In genomic region chr19:52296400-52296772, GRCh38 we compare ENCODE assay signal across 8 cellular contexts. TPM values are rescaled to one million over a fixed set of nuclear protein-coding genes. Genes with fewer than 3 reads are reported as not detected.
DNase-seq lines count a peak whose midpoint lies in the region; ATAC-seq and TF ChIP-seq lines count a peak whose summit lies in the region.

No MANE protein-coding gene starts in this region.

- no peak overlapping the region for H4K91ac ChIP-seq in mesenchymal stem cell (ENCODE audit: low read length)

- H3K9me3 Mint-ChIP-seq in CD8-positive, alpha-beta T cell, result peaks cover 37% of the 10 kb centered on the region

- H3K4me1 Mint-ChIP-seq in CD8-positive, alpha-beta T cell (ENCODE audit: low read depth), result peaks cover 20% of the 10 kb centered on the region

- H3K9me3 ChIP-seq in CD8-positive, alpha-beta T cell (ENCODE audit: low read length), result peaks cover 12% of the 10 kb centered on the region
- H3K9me3 ChIP-seq in HUES64 (ENCODE audit: insufficient read depth, low read depth, low read length), result peaks cover 7% of the 10 kb centered on the region
- peaks cover 23% of the 10 kb centered on the region for H3K9me3 ChIP-seq in mesenchymal stem cell (ENCODE audit: control insufficient read depth, low read length)
- peaks cover 2% of the 10 kb centered on the region for H3K9me3 ChIP-seq in aorta (ENCODE audit: control insufficient read depth, low read length)

- H3K14ac ChIP-seq in mesenchymal stem cell (ENCODE audit: low read length in 2 of 2), result no peak overlapping the region

- 41% methylated on average over 8 of the region's 8 CpGs for WGBS in HUES64
- WGBS in mesenchymal stem cell, result 44% methylated on average over 8 of the region's 8 CpGs
- WGBS in aorta, 2 donors, result 17% methylated on average over 8 of the region's 8 CpGs

- TF ChIP-seq CTCF in CD8-positive, alpha-beta T cell (IDR thresholded peaks at IDR 0.05), result no peak
- TF ChIP-seq CTCF in brain microvascular endothelial cell (IDR thresholded peaks at IDR 0.05; ENCODE audit: low read depth, low read length, missing control alignments), result no peak

- intact Hi-C loops in CD8-positive, alpha-beta T cell (cut with DNase I, micrococcal nuclease), result loop anchor here (1.0 to 5.0 kb wide), 8 partner anchors 40 to 1036 kb away; partner anchors contain the start of genes ZNF347 (in 1 of the 2), ZNF528 (in 1 of the 2), ZNF610 (in 1 of the 2) and ZNF611 (in 1 of the 2)
- intact Hi-C loops in aorta (cut with DNase I), result loop anchor here in 1 of 2 donors (5.0 kb wide), 1 partner anchor 41 kb away; the partner anchor contains the start of gene ZNF610

- no peak for ATAC-seq in CD8-positive, alpha-beta T cell
- no peak for ATAC-seq in aorta (ENCODE audit: low FRiP score)

- peaks cover 37% of the 10 kb centered on the region for H3K79me1 ChIP-seq in mesenchymal stem cell (replicated peaks; ENCODE audit: low read length, poor library complexity, severe bottlenecking)

- in situ Hi-C loops in brain microvascular endothelial cell (cut with HindIII; ENCODE audit: low pct_ligation_motif_present, low sequenced_read_pairs), result no loop called here

- H3K4ac ChIP-seq in mesenchymal stem cell (ENCODE audit: low read depth in 1 of 2, low read length in 2 of 2), result no peak overlapping the region

- H3K9ac ChIP-seq in HUES64 (ENCODE audit: low read depth, low read length), result no peak overlapping the region
- peak overlapping the region; percentile 77 for H3K9ac ChIP-seq in mesenchymal stem cell (ENCODE audit: low read length)

- H3K4me2 ChIP-seq in mesenchymal stem cell (ENCODE audit: low read length, poor library complexity, severe bottlenecking), result peak overlapping the region; percentile 85

- no peak for DNase-seq in CD8-positive, alpha-beta T cell
- DNase-seq in brain microvascular endothelial cell, result no peak
- no peak for DNase-seq in mesenchymal stem cell
- DNase-seq in aorta, result no peak
- no peak for DNase-seq in DMS 273 (lab: John Stamatoyannopoulos, UW; ENCODE audit: unreplicated experiment)
- DNase-seq in activated gamma-delta T cell treated with Interleukin-2 at 50 U/mL for 16 hours, result no peak
- no peak for DNase-seq in SIG-M5 (lab: John Stamatoyannopoulos, UW)

- H3K27me3 ChIP-seq in CD8-positive, alpha-beta T cell (ENCODE audit: insufficient read depth, low read length), result no peaks in the 10 kb centered on the region
- no peaks in the 10 kb centered on the region for H3K27me3 ChIP-seq in HUES64 (ENCODE audit: insufficient read depth, low read length)
- no peaks in the 10 kb centered on the region for H3K27me3 ChIP-seq in brain microvascular endothelial cell (replicated peaks)
- H3K27me3 ChIP-seq in mesenchymal stem cell (ENCODE audit: control insufficient read depth in 1 of 2, insufficient read depth in 1 of 2, low read length in 2 of 2), result no peaks in the 10 kb centered on the region
- H3K27me3 ChIP-seq in aorta (ENCODE audit: control insufficient read depth in 1 of 2, insufficient read depth in 2 of 2, low read length in 1 of 2), result no peaks in the 10 kb centered on the region

- no peak overlapping the region for H2BK5ac ChIP-seq in mesenchymal stem cell (ENCODE audit: low read depth, low read length, poor library complexity, severe bottlenecking)

- no peak overlapping the region for H2BK15ac ChIP-seq in mesenchymal stem cell (ENCODE audit: low read depth, poor library complexity, severe bottlenecking)

- H3K23ac ChIP-seq in mesenchymal stem cell (ENCODE audit: low read length in 2 of 2), result no peak overlapping the region

- no peak overlapping the region for H3K27ac Mint-ChIP-seq in CD8-positive, alpha-beta T cell

- H3K4me3 Mint-ChIP-seq in CD8-positive, alpha-beta T cell, result peak overlapping the region; percentile 97

- H2AFZ ChIP-seq in mesenchymal stem cell (ENCODE audit: low read depth, low read length), result peak overlapping the region; percentile 6

- H3K36me3 ChIP-seq in CD8-positive, alpha-beta T cell (ENCODE audit: insufficient read depth, low read length), result peaks cover 11% of the 10 kb centered on the region
- H3K36me3 ChIP-seq in HUES64 (ENCODE audit: insufficient read depth, low read length) (peaks cover 39% of the 10 kb centered on the region), brain microvascular endothelial cell (replicated peaks) (peaks cover 12% of the 10 kb centered on the region), mesenchymal stem cell (ENCODE audit: control insufficient read depth in 1 of 2, insufficient read depth in 2 of 2, low read depth in 1 of 2, low read length in 2 of 2) (peaks cover 34 to 35% of the 10 kb centered on the region in 2 experiments), aorta (ENCODE audit: control insufficient read depth in 1 of 2, insufficient read depth in 2 of 2, low read length in 1 of 2) (peaks cover 4 to 8% of the 10 kb centered on the region in 2 donors)

- no peak overlapping the region for H4K8ac ChIP-seq in mesenchymal stem cell (ENCODE audit: low read length)

- H3K27ac ChIP-seq in CD8-positive, alpha-beta T cell (ENCODE audit: low read depth, low read length), result peak overlapping the region; percentile 17
- H3K27ac ChIP-seq in HUES64 (ENCODE audit: low read depth, low read length), result no peak overlapping the region
- H3K27ac ChIP-seq in brain microvascular endothelial cell, result no peak overlapping the region
- peak overlapping the region; percentile 54 for H3K27ac ChIP-seq in mesenchymal stem cell (ENCODE audit: low read length, poor library complexity, severe bottlenecking)
- peak overlapping the region in 1 of 2 donors; percentile 87 for H3K27ac ChIP-seq in aorta (ENCODE audit: low read depth in 1 of 2, low read length in 2 of 2)

- H3K27me3 Mint-ChIP-seq in CD8-positive, alpha-beta T cell (ENCODE audit: low read depth), result no peaks in the 10 kb centered on the region

- peaks cover 61% of the 10 kb centered on the region for H3K36me3 Mint-ChIP-seq in CD8-positive, alpha-beta T cell

- H3K4me3 ChIP-seq in CD8-positive, alpha-beta T cell (ENCODE audit: low read depth, low read length), result peak overlapping the region; percentile 84
- peak overlapping the region; percentile 100 for H3K4me3 ChIP-seq in HUES64 (ENCODE audit: low read length)
- H3K4me3 ChIP-seq in brain microvascular endothelial cell (ENCODE audit: low read depth, low read length), result peak overlapping the region; percentile 94
- H3K4me3 ChIP-seq in mesenchymal stem cell (ENCODE audit: insufficient read depth in 1 of 2, low read depth in 1 of 2, low read length in 2 of 2), result peak overlapping the region; percentile 52 to 81
- H3K4me3 ChIP-seq in aorta (ENCODE audit: low read length in 2 of 2), result peak overlapping the region; percentile 49 to 60

- H2BK120ac ChIP-seq in mesenchymal stem cell (ENCODE audit: low read depth, low read length), result no peak overlapping the region

- POLR2A ChIA-PET in CD8-positive, alpha-beta T cell (lab: Charles Lee), result interaction anchor here (0.6 to 1.1 kb wide), 2 partner anchors 15 to 41 kb away, joined by 3 read pairs; no protein-coding TSS in a partner anchor

- H3K4me1 ChIP-seq in CD8-positive, alpha-beta T cell (ENCODE audit: insufficient read depth, low read length), result peaks cover 7% of the 10 kb centered on the region
- H3K4me1 ChIP-seq in HUES64 (ENCODE audit: insufficient read depth, low read length), result no peaks in the 10 kb centered on the region
- peaks cover 3% of the 10 kb centered on the region for H3K4me1 ChIP-seq in mesenchymal stem cell (ENCODE audit: control insufficient read depth, insufficient read depth, low read depth, low read length)
- H3K4me1 ChIP-seq in aorta (ENCODE audit: control insufficient read depth in 1 of 2, insufficient read depth in 2 of 2, low read length in 2 of 2), result no peaks in the 10 kb centered on the region

- no peak overlapping the region for H2AK5ac ChIP-seq in mesenchymal stem cell (ENCODE audit: low read length, severe bottlenecking)

- CTCF ChIA-PET in CD8-positive, alpha-beta T cell (lab: Charles Lee), result no interaction called here

- no peak overlapping the region for H2BK12ac ChIP-seq in mesenchymal stem cell (ENCODE audit: low read length in 2 of 2)

- H3K18ac ChIP-seq in mesenchymal stem cell (ENCODE audit: low read depth in 1 of 2, low read length in 2 of 2), result peak overlapping the region in 1 of 2 experiments; percentile 16

RNA-seq across cellular contexts. Expression of gene ZNF480, which starts 0.6 kb away (rescaled TPM):
- total RNA-seq in CD8-positive, alpha-beta T cell, result 1 to 10 TPM; 7.8 to 9.1 TPM
- polyA plus RNA-seq in HUES64 (2013, experiment 1 of 2), result 18.6 TPM
- 17.8 TPM for polyA plus RNA-seq in HUES64 (2013, experiment 2 of 2)
- 6.8 TPM for polyA plus RNA-seq in mesenchymal stem cell (2013, experiment 1 of 2)
- 7.3 TPM for polyA plus RNA-seq in mesenchymal stem cell (2013, experiment 2 of 2)
- 10 to 100 TPM in 1 of 2 donors, 1 to 10 TPM in 1; 10.0 to 15.7 TPM for total RNA-seq in aorta
- 1 to 10 TPM; 5.4 to 6.0 TPM for polyA plus RNA-seq in aorta

RNA-seq across cellular contexts. Expression of gene ZNF766, which starts 27.0 kb away (rescaled TPM):
- 10 to 100 TPM; 50.8 to 52.6 TPM for total RNA-seq in CD8-positive, alpha-beta T cell
- 16.6 TPM for polyA plus RNA-seq in HUES64 (2013, experiment 1 of 2)
- 18.6 TPM for polyA plus RNA-seq in HUES64 (2013, experiment 2 of 2)
- 4.2 TPM for polyA plus RNA-seq in mesenchymal stem cell (2013, experiment 1 of 2)
- polyA plus RNA-seq in mesenchymal stem cell (2013, experiment 2 of 2), result 5.2 TPM
- total RNA-seq in aorta, result 10 to 100 TPM; 16.6 to 20.5 TPM
- 10 to 100 TPM in 1 of 2 donors, 1 to 10 TPM in 1; 6.1 to 10.9 TPM for polyA plus RNA-seq in aorta

RNA-seq across cellular contexts. Expression of gene ZNF610, which starts 39.7 kb away (rescaled TPM):
- under 1 TPM; 0.33 TPM for total RNA-seq in CD8-positive, alpha-beta T cell
- polyA plus RNA-seq in HUES64 (2013, experiment 1 of 2), result 2.2 TPM
- 5.6 TPM for polyA plus RNA-seq in HUES64 (2013, experiment 2 of 2)
- polyA plus RNA-seq in mesenchymal stem cell (2013, experiment 1 of 2), result 3.1 TPM
- polyA plus RNA-seq in mesenchymal stem cell (2013, experiment 2 of 2), result 3.4 TPM
- 1 to 10 TPM; 2.2 to 3.2 TPM for total RNA-seq in aorta
- 1 to 10 TPM in 1 of 2 donors, under 1 TPM in 1; 0.50 to 1.6 TPM for polyA plus RNA-seq in aorta

Comparison
In these comparisons a context has a peak if more than half of its experiments do, and no peak if none do; other contexts are left out.
1. H3K27ac ChIP-seq: peak in CD8-positive, alpha-beta T cell (single experiment) and mesenchymal stem cell (single experiment); none in HUES64 (single experiment) and brain microvascular endothelial cell (single experiment).
2. Peak in every context shown above with its lines, with median percentiles within 50 percentile points of each other: H3K4me3 ChIP-seq.